Comparison of ENCODE assay signal across 19 cellular contexts in genomic region chr2:74328074-74328473, GRCh38. TPM values are rescaled to one million over a fixed set of nuclear protein-coding genes. Genes with fewer than 3 reads are reported as not detected.
A peak's percentile ranks its signal among the peaks of the same experiment; 100 is the strongest.
DNase-seq lines count a peak whose midpoint lies in the region; ATAC-seq, FAIRE-seq and TF ChIP-seq lines count a peak whose summit lies in the region.
"Had no signal": no experiment of that assay in that cellular context is flagged by ENCODE, and none has a peak within 500 bp of the region (broad histone marks: within the 10 kb centered on the region; RNA-seq: fewer than 3 reads in every experiment).

No MANE protein-coding gene starts in this region.

- DNase-seq in WERI-Rb-1, result peak; percentile 51
- peak; percentile 60 for DNase-seq in esophagus muscularis mucosa (ENCODE audit: extremely low spot score)
- no peak for DNase-seq in lower lobe of right lung
- DNase-seq in GM12892 (ENCODE audit: insufficient read length), result no peak
- no peak for DNase-seq in RPMI8226
- DNase-seq: GM23248; KBM-7; NCI-H1092 treated with DMSO at 0.1 percent for 48 hours; NCI-H1436 treated with DMSO at 0.1 percent for 48 hours; NCI-H1930; NK-92 treated with Interleukin-12 subunit alpha and Interleukin-12 subunit beta, amount 100 ng/mL, for 24 hours; SIG-M5; SK-N-SH had no signal

- no peak overlapping the region for H3K27ac ChIP-seq in WERI-Rb-1
- H3K27ac ChIP-seq in esophagus muscularis mucosa (replicated peaks in 1 of 4), result no peak overlapping the region
- no peak overlapping the region for H3K27ac ChIP-seq in lower lobe of right lung
- H3K27ac ChIP-seq in temporal lobe (ENCODE audit: low read depth, low read length), result peak overlapping the region; percentile 33
- H3K27ac ChIP-seq: A549, GM23248, HL-60 had no signal

- ATAC-seq in lower lobe of right lung (peak; percentile 29 to 33), GM18873 (IDR thresholded peaks at IDR 0.05; ENCODE audit: low FRiP score, unreplicated experiment) (no peak), GM21515 (IDR thresholded peaks at IDR 0.05; ENCODE audit: unreplicated experiment) (no peak)
- ATAC-seq: A549, HepG2 had no signal

- no peak for TF ChIP-seq CTCF in WERI-Rb-1 (IDR thresholded peaks at IDR 0.05; ENCODE audit: low read depth, low read length)
- no peak for TF ChIP-seq CTCF in esophagus muscularis mucosa (IDR thresholded peaks at IDR 0.05)
- TF ChIP-seq CTCF in lower lobe of right lung (IDR thresholded peaks at IDR 0.05), result no peak

- TF ChIP-seq POLR2A in esophagus muscularis mucosa (IDR thresholded peaks at IDR 0.05; ENCODE audit: low read depth) (no peak), GM12892 (IDR thresholded peaks at IDR 0.05; ENCODE audit: low read depth, low read length) (no peak)

- H3K4me3 ChIP-seq in WERI-Rb-1 (ENCODE audit: low read depth, low read length), result no peak overlapping the region
- no peak overlapping the region for H3K4me3 ChIP-seq in esophagus muscularis mucosa
- H3K4me3 ChIP-seq in lower lobe of right lung, result no peak overlapping the region
- H3K4me3 ChIP-seq: A549, GM23248 had no signal

- H3K27me3 ChIP-seq in WERI-Rb-1 (ENCODE audit: insufficient read depth, low read depth, severe bottlenecking), result no peaks in the 10 kb centered on the region
- no peaks in the 10 kb centered on the region for H3K27me3 ChIP-seq in esophagus muscularis mucosa
- no peaks in the 10 kb centered on the region for H3K27me3 ChIP-seq in lower lobe of right lung (ENCODE audit: low read depth)

- no peak for FAIRE-seq in GM12892 (lab: Jason Lieb, UNC)
- FAIRE-seq: A549, HepG2 had no signal

- TF ChIP-seq EP300 in esophagus muscularis mucosa (IDR thresholded peaks at IDR 0.05), result no peak

- WGBS in esophagus muscularis mucosa, result 88% methylated on average over 2 of the region's 2 CpGs

- no peaks in the 10 kb centered on the region for H3K9me3 ChIP-seq in WERI-Rb-1 (ENCODE audit: severe bottlenecking)
- H3K9me3 ChIP-seq in esophagus muscularis mucosa, result no peaks in the 10 kb centered on the region
- H3K9me3 ChIP-seq in lower lobe of right lung, result no peaks in the 10 kb centered on the region
- H3K9me3 ChIP-seq: A549, SK-N-SH had no signal

- intact Hi-C loops in esophagus muscularis mucosa (cut with DNase I), result no loop called here
- intact Hi-C loops in lower lobe of right lung (cut with DNase I), result no loop called here

- H3K4me1 ChIP-seq in esophagus muscularis mucosa (no peaks in the 10 kb centered on the region), lower lobe of right lung (no peaks in the 10 kb centered on the region)
- H3K4me1 ChIP-seq: A549 had no signal

- H3K36me3 ChIP-seq in WERI-Rb-1 (peaks cover 16% of the 10 kb centered on the region), esophagus muscularis mucosa (peaks cover 13 to 56% (median 28%) of the 10 kb centered on the region in 4 donors), lower lobe of right lung (no peaks in the 10 kb centered on the region)

RNA-seq across cellular contexts. Expression of gene SLC4A5, which starts 15.1 kb away (rescaled TPM):
- total RNA-seq in esophagus muscularis mucosa, result 1 to 10 TPM in 3 of 4 donors, under 1 TPM in 1; 0.50 to 1.8 (median 1.4) TPM
- total RNA-seq in lower lobe of right lung, result 4.2 TPM
- total RNA-seq in temporal lobe, result 2.7 TPM
- 0.91 TPM for polyA plus RNA-seq in GM12892 (2012; ENCODE audit: missing spikeins)
- total RNA-seq: HepG2 had no signal

RNA-seq across cellular contexts. Expression of gene DCTN1, which starts 52.0 kb away (rescaled TPM):
- total RNA-seq in esophagus muscularis mucosa (100 to 1,000 TPM; 136 to 188 (median 162) TPM), lower lobe of right lung (142 TPM), temporal lobe (97.9 TPM)
- 34.7 TPM for polyA plus RNA-seq in GM12892 (2012; ENCODE audit: missing spikeins)

Comparison
In these comparisons a context has a peak if more than half of its experiments do, and no peak if none do; other contexts are left out.
1. DNase-seq: peak in WERI-Rb-1 (single experiment) and esophagus muscularis mucosa (single experiment); none in lower lobe of right lung (single experiment), GM12892 (single experiment) and RPMI8226 (single experiment).
2. ATAC-seq: peak in lower lobe of right lung (2 of 2); none in GM18873 (single experiment) and GM21515 (single experiment).